ENCODE assay signal across 2 cellular contexts in genomic region chr17:45719335-45720071, GRCh38.
TF ChIP-seq lines count a peak whose summit lies in the region.

No MANE protein-coding gene starts in this region.

TF ChIP-seq in IMR-90, 13 proteins besides CTCF, POLR2A, EP300 and RAD21:
- TF ChIP-seq MAFK (IDR thresholded peaks at IDR 0.05; ENCODE audit: low read depth, low read length) (no peak), NFE2L2 (IDR thresholded peaks at IDR 0.05; ENCODE audit: low read depth, low read length) (no peak), CEBPB (IDR thresholded peaks at IDR 0.05; ENCODE audit: low read depth, low read length) (no peak), SMC3 (IDR thresholded peaks at IDR 0.05; ENCODE audit: low read depth, low read length) (no peak), ELK1 (IDR thresholded peaks at IDR 0.05; ENCODE audit: borderline replicate concordance, low read depth, low read length) (no peak), BHLHE40 (IDR thresholded peaks at IDR 0.05; ENCODE audit: low read depth, low read length) (no peak), RCOR1 (IDR thresholded peaks at IDR 0.05; ENCODE audit: insufficient replicate concordance, low read length) (no peak), FOS (IDR thresholded peaks at IDR 0.05; ENCODE audit: low read depth, low read length) (no peak), MXI1 (IDR thresholded peaks at IDR 0.05; ENCODE audit: borderline replicate concordance, low read depth, low read length) (no peak), RFX5 (IDR thresholded peaks at IDR 0.05; ENCODE audit: low read depth, low read length) (no peak), MAZ (IDR thresholded peaks at IDR 0.05; ENCODE audit: borderline replicate concordance, low read depth, low read length) (no peak), CHD1 (IDR thresholded peaks at IDR 0.05; ENCODE audit: low read depth, low read length) (no peak)
- TF ChIP-seq, protein P1, sequence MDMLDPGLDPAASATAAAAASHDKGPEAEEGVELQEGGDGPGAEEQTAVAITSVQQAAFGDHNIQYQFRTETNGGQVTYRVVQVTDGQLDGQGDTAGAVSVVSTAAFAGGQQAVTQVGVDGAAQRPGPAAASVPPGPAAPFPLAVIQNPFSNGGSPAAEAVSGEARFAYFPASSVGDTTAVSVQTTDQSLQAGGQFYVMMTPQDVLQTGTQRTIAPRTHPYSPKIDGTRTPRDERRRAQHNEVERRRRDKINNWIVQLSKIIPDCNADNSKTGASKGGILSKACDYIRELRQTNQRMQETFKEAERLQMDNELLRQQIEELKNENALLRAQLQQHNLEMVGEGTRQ (IDR thresholded peaks at IDR 0.05; ENCODE audit: low read depth, low read length), result no peak
TF ChIP-seq in IMR-90: peak in this region for 0.

TF ChIP-seq in HepG2, 621 proteins besides CTCF, POLR2A, EP300 and RAD21:
- TF ChIP-seq ZFP37 (CRISPR knock-in tag; IDR thresholded peaks at IDR 0.05; ENCODE audit: borderline replicate concordance) (no peak), STAG1 (CRISPR knock-in tag; IDR thresholded peaks at IDR 0.05) (peak; percentile 21; the same call in 1 of the 2 replicates), SMC3 (IDR thresholded peaks at IDR 0.05; ENCODE audit: low read length) (peak; percentile 45), HOXA5 (CRISPR knock-in tag; IDR thresholded peaks at IDR 0.05) (0 out of 2 replicates have a peak, but pooled peaks have one; percentile 34), MAZ (IDR thresholded peaks at IDR 0.05; ENCODE audit: borderline replicate concordance, low read depth, low read length) (0 out of 2 replicates have a peak, but pooled peaks have one; percentile 21), MAZ (CRISPR knock-in tag; IDR thresholded peaks at IDR 0.05; ENCODE audit: low read depth) (no peak), NFYC (CRISPR knock-in tag; IDR thresholded peaks at IDR 0.05) (no peak), RFX5 (IDR thresholded peaks at IDR 0.05; ENCODE audit: low read depth, low read length) (0 out of 2 replicates have a peak, but pooled peaks have one; percentile 25), ATF7 (IDR thresholded peaks at IDR 0.05) (peak; percentile 84), ATF7 (CRISPR knock-in tag; IDR thresholded peaks at IDR 0.05) (no peak)
